ENCODE assay signal across 26 cellular contexts in the genomic region with DNA sequence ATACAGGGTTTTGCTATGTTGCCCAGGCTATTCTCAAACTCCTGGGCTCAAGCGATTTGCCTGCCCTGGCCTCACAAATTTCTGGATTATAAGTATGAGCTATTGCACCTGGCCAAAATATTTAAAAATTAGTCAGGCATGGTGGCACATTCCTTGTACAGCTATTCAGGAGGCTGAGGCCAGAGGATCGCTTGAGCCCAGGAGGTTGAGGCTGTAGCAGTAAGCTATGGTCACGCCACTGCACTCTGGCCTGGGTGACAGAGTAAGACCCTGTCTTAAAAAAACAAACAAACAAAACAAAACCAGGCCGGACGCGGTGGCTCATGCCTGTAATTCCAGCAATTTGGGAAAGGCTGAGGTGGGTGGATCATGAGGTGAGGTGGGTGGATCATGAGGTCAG.
"Had no signal": no experiment of that assay in that cellular context is flagged by ENCODE, and none has a peak within 500 bp of the region (broad histone marks: within the 10 kb centered on the region; RNA-seq: fewer than 3 reads in every experiment).

No MANE protein-coding gene starts in this region.

- FAIRE-seq: urothelium cell line had no signal

- H3K27me3 ChIP-seq: stomach, suprapubic skin, testis, thyroid gland, tibial artery, tibial nerve, transverse colon, upper lobe of left lung, upper lobe of right lung, uterus, vagina had no signal

- H3K4me3 ChIP-seq: stomach, suprapubic skin, testis, thoracic aorta, thyroid gland, tibial artery, tibial nerve, transverse colon, upper lobe of left lung, upper lobe of right lung, uterus, vagina had no signal

- H3K9me3 ChIP-seq: stomach, suprapubic skin, testis, thoracic aorta, thyroid gland, tibial artery, tibial nerve, transverse colon, upper lobe of left lung, upper lobe of right lung, uterus, vagina had no signal

- H3K27ac ChIP-seq: stomach, suprapubic skin, testis, thoracic aorta, thyroid gland, tibial artery, tibial nerve, transverse colon, upper lobe of left lung, upper lobe of right lung, uterus, vagina had no signal

- H3K36me3 ChIP-seq: stomach, suprapubic skin, thoracic aorta, thyroid gland, tibial artery, tibial nerve, transverse colon, upper lobe of left lung, upper lobe of right lung, uterus, vagina had no signal

- H3K4me1 ChIP-seq: stomach, suprapubic skin, testis, thyroid gland, tibial artery, tibial nerve, transverse colon, upper lobe of left lung, upper lobe of right lung, uterus, vagina had no signal

- ATAC-seq: stimulated activated effector memory CD8-positive, alpha-beta T cell treated with anti-CD3 and anti-CD28 coated beads, Interleukin-12 subunit alpha, Interleukin-12 subunit beta, amount 100 ng/mL, for 72 hours; stimulated activated memory B cell treated with anti-CD40 and anti-IgM and Interleukin-4, amounts not matched to agents 10 μg/mL and 1 μg/mL and 100 μg/mL, for 72 hours; stimulated activated naive B cell treated with anti-CD40 and anti-IgM and Interleukin-4, amounts not matched to agents 10 μg/mL and 1 μg/mL and 100 μg/mL, for 72 hours; stimulated activated naive CD8-positive, alpha-beta T cell treated with anti-CD3 and anti-CD28 coated beads, Interleukin-15, amount 100 ng/mL, for 72 hours; stimulated activated naive CD8-positive, alpha-beta T cell treated with anti-CD3 and anti-CD28 coated beads, Interleukin-15, Interleukin-2, amounts not matched to agents 100 U/mL and 50 U/mL, for 24 hours; upper lobe of right lung had no signal

- DNase-seq: stimulated activated CD4-positive, alpha-beta T cell treated with anti-CD3 and anti-CD28 coated beads, Interleukin-2, amount 100 ng/mL, for 48 hours; stimulated activated CD4-positive, alpha-beta T cell treated with anti-CD3 and anti-CD28 coated beads, Interleukin-4, amount 100 ng/mL, for 1 hour; stimulated activated CD4-positive, alpha-beta T cell treated with anti-CD3 and anti-CD28 coated beads, Interleukin-4, amount 100 ng/mL, for 24 hours; stimulated activated CD4-positive, alpha-beta T cell treated with anti-CD3 and anti-CD28 coated beads, Interleukin-4, amount 100 ng/mL, for 4 hours; stimulated activated CD8-positive, alpha-beta memory T cell treated with anti-CD3 and anti-CD28 coated beads, Interleukin-4, amount 100 ng/mL, for 48 hours; stimulated activated naive B cell treated with anti-CD40 and anti-IgM and Interleukin-4, amounts not matched to agents 10 μg/mL and 1 μg/mL and 100 μg/mL, for 72 hours; stimulated activated naive CD4-positive, alpha-beta T cell; stimulated activated naive CD4-positive, alpha-beta T cell treated with Interleukin-2 at 50 U/mL for 16 hours; stimulated activated naive CD8-positive, alpha-beta T cell treated with anti-CD3 and anti-CD28 coated beads, Interleukin-15, amount 100 ng/mL, for 72 hours; stimulated activated naive CD8-positive, alpha-beta T cell treated with anti-CD3 and anti-CD28 coated beads, Interleukin-15, Interleukin-2, amounts not matched to agents 100 U/mL and 50 U/mL, for 24 hours; stomach; substantia nigra; testis; thyroid gland; tibial artery; transverse colon; upper lobe of left lung; upper lobe of right lung; uterus had no signal
